In genomic region chr7:20560325-20561180, GRCh38 we compare ENCODE assay signal across 21 cellular contexts. TPM values are rescaled to one million over a fixed set of nuclear protein-coding genes. Genes with fewer than 3 reads are reported as not detected.
A peak's percentile ranks its signal among the peaks of the same experiment; 100 is the strongest.
DNase-seq lines count a peak whose midpoint lies in the region; ATAC-seq, FAIRE-seq and TF ChIP-seq lines count a peak whose summit lies in the region.
"Had no signal": no experiment of that assay in that cellular context is flagged by ENCODE, and none has a peak within 500 bp of the region (broad histone marks: within the 10 kb centered on the region; RNA-seq: fewer than 3 reads in every experiment).

No MANE protein-coding gene starts in this region.

- no peak overlapping the region for H3K27ac ChIP-seq in osteoblast (ENCODE audit: low read depth, low read length)
- H3K27ac ChIP-seq: gastroesophageal sphincter, SJCRH30, uterus, VCaP had no signal

- no peaks in the 10 kb centered on the region for H3K9me3 ChIP-seq in osteoblast (ENCODE audit: low read depth, low read length)
- H3K9me3 ChIP-seq: gastroesophageal sphincter, uterus had no signal

- H3K4me2 ChIP-seq in osteoblast (ENCODE audit: insufficient read depth, low read length) = no peak overlapping the region

- no peak for FAIRE-seq in RCC 7860 (lab: Jason Lieb, UNC)

- no peaks in the 10 kb centered on the region for H4K20me1 ChIP-seq in osteoblast (ENCODE audit: insufficient read depth, low read length)

- no peak for TF ChIP-seq CTCF in osteoblast (IDR thresholded peaks at IDR 0.05; ENCODE audit: extremely low read depth, low read depth, low read length)
- no peak for TF ChIP-seq CTCF in GM10266 (IDR thresholded peaks at IDR 0.05; ENCODE audit: control insufficient read depth, insufficient read depth, low read depth, missing control alignments)

- H3K27me3 ChIP-seq in osteoblast (ENCODE audit: insufficient read depth, low read length) = no peaks in the 10 kb centered on the region
- H3K27me3 ChIP-seq: gastroesophageal sphincter, SJCRH30, uterus had no signal

- no peak overlapping the region for H3K4me3 ChIP-seq in osteoblast (ENCODE audit: insufficient read depth, low read length)
- H3K4me3 ChIP-seq: gastroesophageal sphincter, SJCRH30, uterus had no signal

- H3K36me3 ChIP-seq in osteoblast (ENCODE audit: insufficient read depth, low read length) = no peaks in the 10 kb centered on the region
- H3K36me3 ChIP-seq: gastroesophageal sphincter, SJCRH30, uterus had no signal

- ATAC-seq in GM18873 (IDR thresholded peaks at IDR 0.05; ENCODE audit: low FRiP score, unreplicated experiment) (no peak), HG02840 (IDR thresholded peaks at IDR 0.05; ENCODE audit: low FRiP score, unreplicated experiment) (no peak)
- ATAC-seq: esophagus mucosa, gastroesophageal sphincter, T-helper 17 cell had no signal

- no peaks in the 10 kb centered on the region for H3K79me2 ChIP-seq in osteoblast (ENCODE audit: insufficient read depth, low read length)

- DNase-seq in DMS53 treated with DMSO at 0.1 percent for 48 hours (lab: John Stamatoyannopoulos, UW; ENCODE audit: unreplicated experiment) (peak; percentile 26), NCI-H146 (lab: John Stamatoyannopoulos, UW) (peak; percentile 83), RCC 7860 (ENCODE audit: low spot score) (peak; percentile 3), osteoblast (ENCODE audit: insufficient read length, low spot score, missing footprints) (peak; percentile 15), GM10266 (ENCODE audit: extremely low spot score) (no peak), NCI-H1092 (lab: John Stamatoyannopoulos, UW) (no peak)
- DNase-seq: activated CD4-positive, alpha-beta memory T cell treated with anti-CD3 and anti-CD28 coated beads for 36 hours; activated naive CD4-positive, alpha-beta T cell treated with Interleukin-2 at 50 U/mL for 16 hours; CD4-positive, CD25-positive, alpha-beta regulatory T cell; NCI-H187; SJCRH30; T-helper 17 cell; uterus had no signal

- no peak overlapping the region for H2AFZ ChIP-seq in osteoblast (ENCODE audit: low read length)

- no peaks in the 10 kb centered on the region for H3K4me1 ChIP-seq in osteoblast (ENCODE audit: insufficient read depth, low read length)
- H3K4me1 ChIP-seq: gastroesophageal sphincter, uterus had no signal

RNA-seq across cellular contexts. Expression of gene ABCB5, which starts 54.9 kb away (rescaled TPM):
- 1.8 and 3.2 TPM in 2 replicates for total RNA-seq in osteoblast
- total RNA-seq: activated CD4-positive, alpha-beta memory T cell treated with anti-CD3 and anti-CD28 coated beads for 36 hours; CD4-positive, CD25-positive, alpha-beta regulatory T cell; HT-29; LHCN-M2; natural killer cell treated with Interleukin-12 subunit alpha and Interleukin-12 subunit beta and Interleukin-15 and Interleukin-18, amount 100 ng/mL, for 72 hours; T-helper 17 cell had no signal

Comparison
In these comparisons a context has a peak if more than half of its experiments do, and no peak if none do; other contexts are left out.
1. DNase-seq: peak in DMS53 treated with DMSO at 0.1 percent for 48 hours (single experiment), NCI-H146 (single experiment), RCC 7860 (single experiment) and osteoblast (single experiment); none in GM10266 (single experiment) and NCI-H1092 (single experiment).